Comparison of ENCODE assay signal across 2 cellular contexts in the genomic region with DNA sequence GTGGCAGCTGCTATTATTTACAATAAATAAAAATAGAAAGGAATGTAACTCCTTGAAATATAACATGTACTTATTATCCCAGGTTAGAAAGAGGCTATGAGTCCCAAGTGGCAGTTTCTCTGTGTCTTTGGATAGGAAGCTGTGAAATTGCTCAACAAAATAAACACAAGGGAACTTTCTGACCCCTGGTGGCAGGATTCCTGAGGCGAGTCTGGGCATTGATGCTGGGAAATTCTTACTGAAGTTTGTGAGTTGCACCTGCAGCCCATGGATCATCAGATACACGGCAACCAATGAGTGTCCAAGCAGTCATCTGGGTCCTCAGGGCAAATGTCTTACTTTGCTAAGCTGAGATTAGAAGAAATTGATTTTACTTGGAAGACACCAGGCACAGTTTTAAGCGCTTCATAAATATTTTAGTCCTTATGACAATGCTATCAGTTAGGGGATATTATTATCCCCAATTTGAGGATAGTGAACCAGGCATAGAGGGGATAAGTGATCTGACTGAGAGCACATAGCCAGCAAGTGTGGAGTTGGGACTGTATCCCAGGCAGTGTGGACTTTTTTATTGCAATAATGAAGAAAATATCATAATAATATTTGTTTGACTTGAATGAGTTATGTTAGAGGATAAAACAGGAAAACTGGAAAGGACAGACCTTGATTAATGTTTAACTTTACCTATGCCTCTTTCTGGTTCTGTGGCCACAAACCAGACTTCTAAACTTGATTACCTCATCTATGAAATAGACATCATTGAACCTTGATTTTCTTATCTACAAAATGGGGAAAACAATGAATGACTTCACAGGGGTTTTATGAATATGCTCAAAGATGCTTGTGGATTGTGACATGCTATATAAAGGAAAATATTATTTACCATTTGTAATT.
TF ChIP-seq lines count a peak whose summit lies in the region.

No MANE protein-coding gene starts in this region.

TF ChIP-seq in endothelial cell of umbilical vein, 7 proteins besides CTCF, POLR2A, EP300 and RAD21 (continued from another document):
- TF ChIP-seq, protein P1, sequence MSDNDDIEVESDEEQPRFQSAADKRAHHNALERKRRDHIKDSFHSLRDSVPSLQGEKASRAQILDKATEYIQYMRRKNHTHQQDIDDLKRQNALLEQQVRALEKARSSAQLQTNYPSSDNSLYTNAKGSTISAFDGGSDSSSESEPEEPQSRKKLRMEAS (IDR thresholded peaks at IDR 0.05; ENCODE audit: insufficient read depth, insufficient read length) = no peak
- TF ChIP-seq POLR2AphosphoS5 (IDR thresholded peaks at IDR 0.05; ENCODE audit: insufficient read depth, low read depth, low read length) (no peak), MYC (IDR thresholded peaks at IDR 0.05; ENCODE audit: low read depth, low read length) (no peak), FOS (IDR thresholded peaks at IDR 0.05; ENCODE audit: borderline replicate concordance, insufficient read depth, low read length) (no peak)

TF ChIP-seq in neural cell, 6 proteins besides CTCF, POLR2A, EP300 and RAD21:
- TF ChIP-seq, protein P2, sequence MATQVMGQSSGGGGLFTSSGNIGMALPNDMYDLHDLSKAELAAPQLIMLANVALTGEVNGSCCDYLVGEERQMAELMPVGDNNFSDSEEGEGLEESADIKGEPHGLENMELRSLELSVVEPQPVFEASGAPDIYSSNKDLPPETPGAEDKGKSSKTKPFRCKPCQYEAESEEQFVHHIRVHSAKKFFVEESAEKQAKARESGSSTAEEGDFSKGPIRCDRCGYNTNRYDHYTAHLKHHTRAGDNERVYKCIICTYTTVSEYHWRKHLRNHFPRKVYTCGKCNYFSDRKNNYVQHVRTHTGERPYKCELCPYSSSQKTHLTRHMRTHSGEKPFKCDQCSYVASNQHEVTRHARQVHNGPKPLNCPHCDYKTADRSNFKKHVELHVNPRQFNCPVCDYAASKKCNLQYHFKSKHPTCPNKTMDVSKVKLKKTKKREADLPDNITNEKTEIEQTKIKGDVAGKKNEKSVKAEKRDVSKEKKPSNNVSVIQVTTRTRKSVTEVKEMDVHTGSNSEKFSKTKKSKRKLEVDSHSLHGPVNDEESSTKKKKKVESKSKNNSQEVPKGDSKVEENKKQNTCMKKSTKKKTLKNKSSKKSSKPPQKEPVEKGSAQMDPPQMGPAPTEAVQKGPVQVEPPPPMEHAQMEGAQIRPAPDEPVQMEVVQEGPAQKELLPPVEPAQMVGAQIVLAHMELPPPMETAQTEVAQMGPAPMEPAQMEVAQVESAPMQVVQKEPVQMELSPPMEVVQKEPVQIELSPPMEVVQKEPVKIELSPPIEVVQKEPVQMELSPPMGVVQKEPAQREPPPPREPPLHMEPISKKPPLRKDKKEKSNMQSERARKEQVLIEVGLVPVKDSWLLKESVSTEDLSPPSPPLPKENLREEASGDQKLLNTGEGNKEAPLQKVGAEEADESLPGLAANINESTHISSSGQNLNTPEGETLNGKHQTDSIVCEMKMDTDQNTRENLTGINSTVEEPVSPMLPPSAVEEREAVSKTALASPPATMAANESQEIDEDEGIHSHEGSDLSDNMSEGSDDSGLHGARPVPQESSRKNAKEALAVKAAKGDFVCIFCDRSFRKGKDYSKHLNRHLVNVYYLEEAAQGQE (IDR thresholded peaks at IDR 0.05; ENCODE audit: borderline replicate concordance) = no peak
- TF ChIP-seq EZH2 (IDR thresholded peaks at IDR 0.05; ENCODE audit: borderline replicate concordance, insufficient read depth, low read length, poor library complexity, severe bottlenecking) (no peak), SMC3 (conservative IDR thresholded peaks at IDR 0.05; ENCODE audit: poor library complexity) (peak; percentile 74), POLR2AphosphoS5 (IDR thresholded peaks at IDR 0.05) (no peak), MXI1 (conservative IDR thresholded peaks at IDR 0.05; ENCODE audit: poor library complexity, severe bottlenecking) (no peak), TAF1 (IDR thresholded peaks at IDR 0.05; ENCODE audit: low read depth) (no peak)
TF ChIP-seq in neural cell: peak in this region for 1.
